In genomic region chr12:49680075-49680474, GRCh38 we compare ENCODE assay signal across 2 cellular contexts.
TF ChIP-seq lines count a peak whose summit lies in the region.

No MANE protein-coding gene starts in this region.

TF ChIP-seq in HEK293, 187 proteins besides CTCF, POLR2A, EP300 and RAD21:
- TF ChIP-seq, protein P1, sequence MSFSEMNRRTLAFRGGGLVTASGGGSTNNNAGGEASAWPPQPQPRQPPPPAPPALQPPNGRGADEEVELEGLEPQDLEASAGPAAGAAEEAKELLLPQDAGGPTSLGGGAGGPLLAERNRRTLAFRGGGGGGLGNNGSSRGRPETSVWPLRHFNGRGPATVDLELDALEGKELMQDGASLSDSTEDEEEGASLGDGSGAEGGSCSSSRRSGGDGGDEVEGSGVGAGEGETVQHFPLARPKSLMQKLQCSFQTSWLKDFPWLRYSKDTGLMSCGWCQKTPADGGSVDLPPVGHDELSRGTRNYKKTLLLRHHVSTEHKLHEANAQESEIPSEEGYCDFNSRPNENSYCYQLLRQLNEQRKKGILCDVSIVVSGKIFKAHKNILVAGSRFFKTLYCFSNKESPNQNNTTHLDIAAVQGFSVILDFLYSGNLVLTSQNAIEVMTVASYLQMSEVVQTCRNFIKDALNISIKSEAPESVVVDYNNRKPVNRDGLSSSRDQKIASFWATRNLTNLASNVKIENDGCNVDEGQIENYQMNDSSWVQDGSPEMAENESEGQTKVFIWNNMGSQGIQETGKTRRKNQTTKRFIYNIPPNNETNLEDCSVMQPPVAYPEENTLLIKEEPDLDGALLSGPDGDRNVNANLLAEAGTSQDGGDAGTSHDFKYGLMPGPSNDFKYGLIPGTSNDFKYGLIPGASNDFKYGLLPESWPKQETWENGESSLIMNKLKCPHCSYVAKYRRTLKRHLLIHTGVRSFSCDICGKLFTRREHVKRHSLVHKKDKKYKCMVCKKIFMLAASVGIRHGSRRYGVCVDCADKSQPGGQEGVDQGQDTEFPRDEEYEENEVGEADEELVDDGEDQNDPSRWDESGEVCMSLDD (tag by site-specific recombination; IDR thresholded peaks at IDR 0.05): no peak
- peak; percentile 30; the same call in 1 of the 2 replicates for TF ChIP-seq SP7 (tag by site-specific recombination; IDR thresholded peaks at IDR 0.05)
- TF ChIP-seq ZSCAN5A (tag by site-specific recombination; IDR thresholded peaks at IDR 0.05): no peak
- TF ChIP-seq BCL6B (tag by site-specific recombination; IDR thresholded peaks at IDR 0.05): 0 out of 2 replicates have a peak, but pooled peaks have one; percentile 53
- TF ChIP-seq, protein P2, sequence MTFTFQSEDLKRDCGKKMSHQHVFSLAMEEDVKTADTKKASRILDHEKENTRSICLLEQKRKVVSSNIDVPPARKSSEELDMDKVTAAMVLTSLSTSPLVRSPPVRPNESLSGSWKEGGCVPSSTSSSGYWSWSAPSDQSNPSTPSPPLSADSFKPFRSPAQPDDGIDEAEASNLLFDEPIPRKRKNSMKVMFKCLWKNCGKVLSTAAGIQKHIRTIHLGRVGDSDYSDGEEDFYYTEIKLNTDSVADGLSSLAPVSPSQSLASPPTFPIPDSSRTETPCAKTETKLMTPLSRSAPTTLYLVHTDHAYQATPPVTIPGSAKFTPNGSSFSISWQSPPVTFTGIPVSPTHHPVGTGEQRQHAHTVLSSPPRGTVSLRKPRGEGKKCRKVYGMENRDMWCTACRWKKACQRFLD (tag by site-specific recombination; IDR thresholded peaks at IDR 0.05): no peak
- TF ChIP-seq ZNF175 (tag by site-specific recombination; IDR thresholded peaks at IDR 0.05): no peak
- no peak for TF ChIP-seq KLF10 (tag by site-specific recombination; IDR thresholded peaks at IDR 0.05)
- no peak for TF ChIP-seq ZNF184 (tag by site-specific recombination; IDR thresholded peaks at IDR 0.05)
- TF ChIP-seq ZNF366 (tag by site-specific recombination; conservative IDR thresholded peaks at IDR 0.05): no peak
- no peak for TF ChIP-seq ZNF114 (tag by site-specific recombination; IDR thresholded peaks at IDR 0.05)
- no peak for TF ChIP-seq FEZF1 (tag by site-specific recombination; IDR thresholded peaks at IDR 0.05)
- no peak for TF ChIP-seq ZBTB21 (tag by site-specific recombination; IDR thresholded peaks at IDR 0.05)
- TF ChIP-seq PATZ1 (tag by site-specific recombination; IDR thresholded peaks at IDR 0.05): no peak
TF ChIP-seq in HEK293: peak in this region for 2.

TF ChIP-seq in HepG2, 621 proteins besides CTCF, POLR2A, EP300 and RAD21:
- TF ChIP-seq CHD4 (IDR thresholded peaks at IDR 0.05; ENCODE audit: borderline replicate concordance, low read length) (no peak), EHMT2 (IDR thresholded peaks at IDR 0.05; ENCODE audit: borderline replicate concordance, low read depth, low read length) (no peak), ZNF777 (CRISPR knock-in tag; IDR thresholded peaks at IDR 0.05) (no peak), FOXA3 (CRISPR knock-in tag; IDR thresholded peaks at IDR 0.05) (no peak), TEAD2 (CRISPR knock-in tag; IDR thresholded peaks at IDR 0.05) (no peak), ZSCAN9 (CRISPR knock-in tag; IDR thresholded peaks at IDR 0.05; ENCODE audit: borderline replicate concordance) (no peak), GABPA (IDR thresholded peaks at IDR 0.05; ENCODE audit: low read depth, low read length) (no peak), GABPA (CRISPR knock-in tag; IDR thresholded peaks at IDR 0.05; ENCODE audit: low read depth) (no peak), TBP (CRISPR knock-in tag; IDR thresholded peaks at IDR 0.05) (no peak), REL (CRISPR knock-in tag; conservative IDR thresholded peaks at IDR 0.05) (no peak), JARID2 (CRISPR knock-in tag; IDR thresholded peaks at IDR 0.05; ENCODE audit: insufficient replicate concordance) (no peak), USF2 (IDR thresholded peaks at IDR 0.05; ENCODE audit: low read depth, low read length) (no peak), USF2 (CRISPR knock-in tag; IDR thresholded peaks at IDR 0.05; ENCODE audit: borderline replicate concordance) (no peak), KDM5B (CRISPR knock-in tag; IDR thresholded peaks at IDR 0.05; ENCODE audit: borderline replicate concordance) (no peak), ZNF205 (CRISPR knock-in tag; IDR thresholded peaks at IDR 0.05) (no peak), RCOR2 (CRISPR knock-in tag; IDR thresholded peaks at IDR 0.05) (no peak), TBX2 (CRISPR knock-in tag; IDR thresholded peaks at IDR 0.05; ENCODE audit: borderline replicate concordance) (no peak), NAIF1 (CRISPR knock-in tag; IDR thresholded peaks at IDR 0.05; ENCODE audit: borderline replicate concordance) (no peak), CREM (IDR thresholded peaks at IDR 0.05) (no peak), CREM (CRISPR knock-in tag; IDR thresholded peaks at IDR 0.05) (no peak), PHF20 (CRISPR knock-in tag; IDR thresholded peaks at IDR 0.05) (no peak)
- TF ChIP-seq, protein P3, sequence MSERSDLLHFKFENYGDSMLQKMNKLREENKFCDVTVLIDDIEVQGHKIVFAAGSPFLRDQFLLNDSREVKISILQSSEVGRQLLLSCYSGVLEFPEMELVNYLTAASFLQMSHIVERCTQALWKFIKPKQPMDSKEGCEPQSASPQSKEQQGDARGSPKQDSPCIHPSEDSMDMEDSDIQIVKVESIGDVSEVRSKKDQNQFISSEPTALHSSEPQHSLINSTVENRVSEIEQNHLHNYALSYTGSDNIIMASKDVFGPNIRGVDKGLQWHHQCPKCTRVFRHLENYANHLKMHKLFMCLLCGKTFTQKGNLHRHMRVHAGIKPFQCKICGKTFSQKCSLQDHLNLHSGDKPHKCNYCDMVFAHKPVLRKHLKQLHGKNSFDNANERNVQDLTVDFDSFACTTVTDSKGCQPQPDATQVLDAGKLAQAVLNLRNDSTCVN (CRISPR knock-in tag; IDR thresholded peaks at IDR 0.05; ENCODE audit: borderline replicate concordance): no peak
- TF ChIP-seq, protein P4, sequence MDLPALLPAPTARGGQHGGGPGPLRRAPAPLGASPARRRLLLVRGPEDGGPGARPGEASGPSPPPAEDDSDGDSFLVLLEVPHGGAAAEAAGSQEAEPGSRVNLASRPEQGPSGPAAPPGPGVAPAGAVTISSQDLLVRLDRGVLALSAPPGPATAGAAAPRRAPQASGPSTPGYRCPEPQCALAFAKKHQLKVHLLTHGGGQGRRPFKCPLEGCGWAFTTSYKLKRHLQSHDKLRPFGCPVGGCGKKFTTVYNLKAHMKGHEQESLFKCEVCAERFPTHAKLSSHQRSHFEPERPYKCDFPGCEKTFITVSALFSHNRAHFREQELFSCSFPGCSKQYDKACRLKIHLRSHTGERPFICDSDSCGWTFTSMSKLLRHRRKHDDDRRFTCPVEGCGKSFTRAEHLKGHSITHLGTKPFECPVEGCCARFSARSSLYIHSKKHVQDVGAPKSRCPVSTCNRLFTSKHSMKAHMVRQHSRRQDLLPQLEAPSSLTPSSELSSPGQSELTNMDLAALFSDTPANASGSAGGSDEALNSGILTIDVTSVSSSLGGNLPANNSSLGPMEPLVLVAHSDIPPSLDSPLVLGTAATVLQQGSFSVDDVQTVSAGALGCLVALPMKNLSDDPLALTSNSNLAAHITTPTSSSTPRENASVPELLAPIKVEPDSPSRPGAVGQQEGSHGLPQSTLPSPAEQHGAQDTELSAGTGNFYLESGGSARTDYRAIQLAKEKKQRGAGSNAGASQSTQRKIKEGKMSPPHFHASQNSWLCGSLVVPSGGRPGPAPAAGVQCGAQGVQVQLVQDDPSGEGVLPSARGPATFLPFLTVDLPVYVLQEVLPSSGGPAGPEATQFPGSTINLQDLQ (CRISPR knock-in tag; IDR thresholded peaks at IDR 0.05): no peak
